21 cellular contexts compared by ENCODE assay signal in the genomic region with DNA sequence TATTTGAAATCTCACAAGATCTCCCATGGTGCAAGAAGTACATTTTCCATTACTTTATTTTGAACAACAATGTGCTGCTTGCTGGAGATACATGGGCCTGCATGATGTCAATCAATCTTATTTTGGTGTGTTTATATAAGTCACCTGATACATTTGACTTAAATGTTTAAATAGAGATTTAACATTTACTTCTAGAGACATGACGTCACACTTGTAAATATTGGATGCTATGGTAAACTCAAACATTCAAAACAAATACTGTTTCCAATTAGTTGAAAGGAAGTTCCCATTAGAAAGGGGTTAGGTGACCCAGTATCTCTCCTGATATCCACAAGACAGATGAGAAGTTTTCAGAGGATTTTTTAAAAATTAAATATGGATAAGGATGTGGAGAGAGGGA.
DNase-seq lines count a peak whose midpoint lies in the region; ATAC-seq, FAIRE-seq and TF ChIP-seq lines count a peak whose summit lies in the region.
"Had no signal": no experiment of that assay in that cellular context is flagged by ENCODE, and none has a peak within 500 bp of the region (broad histone marks: within the 10 kb centered on the region; RNA-seq: fewer than 3 reads in every experiment).

No MANE protein-coding gene starts in this region.

- no TSS peak for BruUV-seq in K562 (replicated peaks; lab: Mats Ljungman, UMichigan)

- H3K4me1 ChIP-seq in heart left ventricle (peaks cover 0 to 30% (median 0%) of the 10 kb centered on the region in 12 donors), right atrium auricular region (no peaks in the 10 kb centered on the region), HEK293 (ENCODE audit: control insufficient read depth, insufficient read depth, low read length) (no peaks in the 10 kb centered on the region; the same call in 1 of the 2 replicates), K562 (replicated peaks in 1 of 2; ENCODE audit: control insufficient read depth in 2 of 2, insufficient read depth in 2 of 2, low read length in 2 of 2) (no peaks in the 10 kb centered on the region), foreskin keratinocyte (no peaks in the 10 kb centered on the region)
- H3K4me1 ChIP-seq: Peyer's patch had no signal

- no peak overlapping the region for H3K4me3 ChIP-seq in heart left ventricle
- no peak overlapping the region for H3K4me3 ChIP-seq in right atrium auricular region
- H3K4me3 ChIP-seq in HEK293 (ENCODE audit: low read depth, low read length) = no peak overlapping the region
- no peak overlapping the region for H3K4me3 ChIP-seq in K562
- H3K4me3 ChIP-seq: Peyer's patch, SK-N-MC had no signal

- H3K9me3 ChIP-seq in heart left ventricle = no peaks in the 10 kb centered on the region
- no peaks in the 10 kb centered on the region for H3K9me3 ChIP-seq in right atrium auricular region
- no peaks in the 10 kb centered on the region for H3K9me3 ChIP-seq in HEK293 (ENCODE audit: control insufficient read depth, insufficient read depth, low read depth, low read length)
- no peaks in the 10 kb centered on the region for H3K9me3 ChIP-seq in K562 (replicated peaks; ENCODE audit: control insufficient read depth, insufficient read depth, low read depth, low read length)
- H3K9me3 ChIP-seq: Peyer's patch had no signal

- peak overlapping the region in 7 of 12 donors; percentile 11 to 92 (median 85) for H3K27ac ChIP-seq in heart left ventricle
- H3K27ac ChIP-seq in right atrium auricular region = peak overlapping the region in 1 of 2 donors; percentile 88
- H3K27ac ChIP-seq in HEK293 (ENCODE audit: extremely low read depth, low read depth, low read length) = no peak overlapping the region
- H3K27ac ChIP-seq in K562 (ENCODE audit: extremely low read depth, low read depth, low read length) = no peak overlapping the region
- H3K27ac ChIP-seq in RWPE1 = no peak overlapping the region
- no peak overlapping the region for H3K27ac ChIP-seq in foreskin keratinocyte
- H3K27ac ChIP-seq: Peyer's patch, SK-N-MC had no signal

- no peaks in the 10 kb centered on the region for H3K36me3 ChIP-seq in heart left ventricle
- H3K36me3 ChIP-seq in right atrium auricular region = no peaks in the 10 kb centered on the region
- no peaks in the 10 kb centered on the region for H3K36me3 ChIP-seq in HEK293 (ENCODE audit: control insufficient read depth in 2 of 2, insufficient read depth in 1 of 2, low read length in 2 of 2)
- no peaks in the 10 kb centered on the region for H3K36me3 ChIP-seq in K562 (ENCODE audit: control insufficient read depth, insufficient read depth, low read length)

- no peak for DNase-seq in heart left ventricle
- DNase-seq in right atrium auricular region (ENCODE audit: low spot score) = no peak
- peak; percentile 0 for DNase-seq in NCI-H69 (lab: John Stamatoyannopoulos, UW)
- no peak for DNase-seq in K562 (ENCODE audit: extremely low read depth in 1 of 4, low spot score in 3 of 4)
- no peak for DNase-seq in RWPE1 (ENCODE audit: low spot score)
- no peak for DNase-seq in foreskin keratinocyte
- DNase-seq: CD4-positive, CD25-positive, alpha-beta regulatory T cell; COR-L47; DMS 273 treated with DMSO at 0.1 percent for 48 hours; GDM1; MM.1S; NCI-H1048; NCI-H1417 treated with DMSO at 0.1 percent for 48 hours; NCI-H526 treated with DMSO at 0.1 percent for 48 hours; Peyer's patch; SW 1271; T-helper 2 cell had no signal

- intact Hi-C loops in heart left ventricle (cut with DNase I) (no loop called here), K562 (cut with micrococcal nuclease) (no loop called here)

- CTCF ChIA-PET in HEK293 (lab: Yijun Ruan, JAX) = interaction anchor here (0.7 kb wide), 1 partner anchor 32 kb away, joined by 3 read pairs; no protein-coding TSS in a partner anchor
- CTCF ChIA-PET in K562 (lab: Yijun Ruan, JAX; ENCODE audit: low intra/inter-chr PET ratio) = no interaction called here
- CTCF ChIA-PET in RWPE1 (lab: Yijun Ruan, JAX) = no interaction called here

- H3K9me1 ChIP-seq in K562 (ENCODE audit: control insufficient read depth, insufficient read depth, low read length) = no peaks in the 10 kb centered on the region

- FAIRE-seq in K562 (lab: Jason Lieb, UNC) = no peak
- FAIRE-seq: GM19239, H1 had no signal

- no peak overlapping the region for H3K9ac ChIP-seq in K562 (ENCODE audit: insufficient read depth in 1 of 2, low read depth in 2 of 2, low read length in 2 of 2)

- no peak for TF ChIP-seq CTCF in heart left ventricle (IDR thresholded peaks at IDR 0.05)
- TF ChIP-seq CTCF in right atrium auricular region (IDR thresholded peaks at IDR 0.05) = no peak
- no peak for TF ChIP-seq CTCF in HEK293 (tag by site-specific recombination; IDR thresholded peaks at IDR 0.05)
- no peak for TF ChIP-seq CTCF in K562 (IDR thresholded peaks at IDR 0.05 in 2 of 3, conservative IDR thresholded peaks at IDR 0.05 in 1 of 3; ENCODE audit: insufficient read depth in 2 of 3, low read depth in 1 of 3, low read length in 3 of 3)
- TF ChIP-seq CTCF in RWPE1 (conservative IDR thresholded peaks at IDR 0.05; ENCODE audit: low read depth) = no peak
- TF ChIP-seq CTCF in foreskin keratinocyte (conservative IDR thresholded peaks at IDR 0.05) = no peak

- in situ Hi-C loops in K562 (cut with MboI) = no loop called here

- 83 to 91% (median 84%) methylated on average over 1 of the region's 1 CpG for WGBS in heart left ventricle, 4 donors
- WGBS in K562 (ENCODE audit: insufficient coverage, low coverage, missing lambda C conversion rate) = 0% methylated on average over 1 of the region's 1 CpG

- H3K79me2 ChIP-seq in K562 (ENCODE audit: control insufficient read depth, insufficient read depth, low read length) = no peaks in the 10 kb centered on the region

- no peak overlapping the region for H3K4me2 ChIP-seq in K562 (ENCODE audit: insufficient read depth, low read length)

- no peak for TF ChIP-seq RAD21 in K562 (CRISPR knock-in tag; conservative IDR thresholded peaks at IDR 0.05 in 1 of 2, IDR thresholded peaks at IDR 0.05 in 1 of 2)

- no peaks in the 10 kb centered on the region for H3K27me3 ChIP-seq in heart left ventricle
- no peaks in the 10 kb centered on the region for H3K27me3 ChIP-seq in right atrium auricular region
- peaks cover 6 to 8% of the 10 kb centered on the region in 2 experiments; a peak in 3 of 5 replicates for H3K27me3 ChIP-seq in K562 (ENCODE audit: control insufficient read depth in 2 of 2, insufficient read depth in 2 of 2, low read length in 2 of 2)
- no peaks in the 10 kb centered on the region for H3K27me3 ChIP-seq in foreskin keratinocyte
- H3K27me3 ChIP-seq: Peyer's patch had no signal

- POLR2A ChIA-PET in HEK293 (lab: Yijun Ruan, JAX) (no interaction called here), K562 (lab: Yijun Ruan, JAX) (no interaction called here), RWPE1 (lab: Yijun Ruan, JAX; ENCODE audit: low non-redundant PET) (no interaction called here)

- ATAC-seq in heart left ventricle = no peak
- ATAC-seq in K562 = no peak
- no peak for ATAC-seq in foreskin keratinocyte

- H4K20me1 ChIP-seq in K562 (replicated peaks; ENCODE audit: control insufficient read depth, insufficient read depth, low read length) = no peaks in the 10 kb centered on the region

- no peak for TF ChIP-seq EP300 in K562 (IDR thresholded peaks at IDR 0.05; ENCODE audit: low read length)

- TF ChIP-seq POLR2A in heart left ventricle (IDR thresholded peaks at IDR 0.05) = no peak
- TF ChIP-seq POLR2A in K562 (conservative IDR thresholded peaks at IDR 0.05) = no peak

- no peak overlapping the region for H2AFZ ChIP-seq in K562 (ENCODE audit: low read depth, low read length)

TF ChIP-seq in HEK293, 187 proteins besides CTCF, POLR2A, EP300 and RAD21:
- TF ChIP-seq, protein P1, sequence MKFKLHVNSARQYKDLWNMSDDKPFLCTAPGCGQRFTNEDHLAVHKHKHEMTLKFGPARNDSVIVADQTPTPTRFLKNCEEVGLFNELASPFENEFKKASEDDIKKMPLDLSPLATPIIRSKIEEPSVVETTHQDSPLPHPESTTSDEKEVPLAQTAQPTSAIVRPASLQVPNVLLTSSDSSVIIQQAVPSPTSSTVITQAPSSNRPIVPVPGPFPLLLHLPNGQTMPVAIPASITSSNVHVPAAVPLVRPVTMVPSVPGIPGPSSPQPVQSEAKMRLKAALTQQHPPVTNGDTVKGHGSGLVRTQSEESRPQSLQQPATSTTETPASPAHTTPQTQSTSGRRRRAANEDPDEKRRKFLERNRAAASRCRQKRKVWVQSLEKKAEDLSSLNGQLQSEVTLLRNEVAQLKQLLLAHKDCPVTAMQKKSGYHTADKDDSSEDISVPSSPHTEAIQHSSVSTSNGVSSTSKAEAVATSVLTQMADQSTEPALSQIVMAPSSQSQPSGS (tag by site-specific recombination; IDR thresholded peaks at IDR 0.05; ENCODE audit: low read depth) = peak; percentile 64; the same call in 1 of the 2 replicates
- TF ChIP-seq ZNF23 (tag by site-specific recombination; IDR thresholded peaks at IDR 0.05; ENCODE audit: borderline replicate concordance) (no peak), ZEB2 (tag by site-specific recombination; IDR thresholded peaks at IDR 0.05) (no peak), ZNF132 (tag by site-specific recombination; IDR thresholded peaks at IDR 0.05; ENCODE audit: borderline replicate concordance) (no peak)

TF ChIP-seq in K562, 482 proteins besides CTCF, POLR2A, EP300 and RAD21:
- TF ChIP-seq BCOR (IDR thresholded peaks at IDR 0.05) (no peak), ATF1 (CRISPR knock-in tag; IDR thresholded peaks at IDR 0.05) (no peak), ATF1 (tag; IDR thresholded peaks at IDR 0.05) (0 out of 2 replicates have a peak, but pooled peaks have one; percentile 39), MTA2 (IDR thresholded peaks at IDR 0.05; ENCODE audit: low read depth) (no peak), ZNF644 (tag; IDR thresholded peaks at IDR 0.05; ENCODE audit: low read depth) (no peak), HDAC6 (IDR thresholded peaks at IDR 0.05; ENCODE audit: low read depth, low read length) (no peak), ADNP (tag; IDR thresholded peaks at IDR 0.05) (no peak), ESRRB (CRISPR knock-in tag; IDR thresholded peaks at IDR 0.05; ENCODE audit: borderline replicate concordance) (no peak), MTA3 (IDR thresholded peaks at IDR 0.05; ENCODE audit: borderline replicate concordance) (no peak), BACH1 (tag; IDR thresholded peaks at IDR 0.05) (no peak)
- TF ChIP-seq, protein P2, sequence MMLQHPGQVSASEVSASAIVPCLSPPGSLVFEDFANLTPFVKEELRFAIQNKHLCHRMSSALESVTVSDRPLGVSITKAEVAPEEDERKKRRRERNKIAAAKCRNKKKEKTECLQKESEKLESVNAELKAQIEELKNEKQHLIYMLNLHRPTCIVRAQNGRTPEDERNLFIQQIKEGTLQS (IDR thresholded peaks at IDR 0.05) = peak; percentile 34; the same call in 1 of the 2 replicates
- TF ChIP-seq, protein P2 (CRISPR knock-in tag; conservative IDR thresholded peaks at IDR 0.05) = no peak
TF ChIP-seq in K562: peak in this region for 2.

Comparison
In these comparisons a context has a peak if more than half of its experiments do, and no peak if none do; other contexts are left out.
1. H3K27ac ChIP-seq: peak in heart left ventricle (7 of 12); none in HEK293 (single experiment), K562 (single experiment), RWPE1 (single experiment) and foreskin keratinocyte (single experiment).